Comparison of ENCODE assay signal across 14 cellular contexts in the genomic region with DNA sequence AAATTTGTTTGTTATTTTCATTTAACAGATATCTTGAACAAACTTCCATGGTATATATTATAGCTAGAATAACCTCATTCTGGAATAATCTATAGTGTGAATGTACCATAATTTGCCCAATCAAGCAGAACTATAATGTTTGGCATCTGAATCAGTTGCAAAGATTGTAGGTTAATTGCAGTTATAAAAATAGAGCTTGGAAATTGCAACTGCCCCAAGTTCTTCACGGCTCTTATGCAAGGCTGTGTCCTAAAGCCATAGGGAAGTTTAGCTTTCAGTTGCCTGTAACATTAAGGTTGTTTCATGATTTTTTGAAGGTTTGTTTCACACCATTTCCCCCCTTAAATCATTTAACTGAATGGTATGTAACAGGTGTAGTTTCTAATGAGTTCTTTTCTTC.
"Had no signal": no experiment of that assay in that cellular context is flagged by ENCODE, and none has a peak within 500 bp of the region (broad histone marks: within the 10 kb centered on the region; RNA-seq: fewer than 3 reads in every experiment).

No MANE protein-coding gene starts in this region.

- H3K27me3 ChIP-seq: adrenal gland, gastroesophageal sphincter had no signal

- ATAC-seq: gastroesophageal sphincter; stimulated activated memory B cell treated with anti-CD40 and anti-IgM and Interleukin-4, amounts not matched to agents 10 μg/mL and 1 μg/mL and 100 μg/mL, for 72 hours; T-cell had no signal

- H3K9me3 ChIP-seq: adrenal gland, gastroesophageal sphincter had no signal

- H3K27ac ChIP-seq: coronary artery, gastroesophageal sphincter, WERI-Rb-1 had no signal

- H3K4me3 ChIP-seq: adrenal gland, coronary artery, gastroesophageal sphincter, smooth muscle cell had no signal

- DNase-seq: activated CD4-positive, alpha-beta T cell treated with anti-CD3 and anti-CD28 coated beads for 4 hours; activated naive CD4-positive, alpha-beta T cell treated with anti-CD3 and anti-CD28 coated beads, Interleukin-2, amount 50 U/mL, for 16 hours; activated T-cell treated with anti-CD3 and anti-CD28 coated beads for 4 hours; adrenal gland; central memory CD4-positive, alpha-beta T cell; effector CD8-positive, alpha-beta T cell; kidney; T-cell; trophoblast cell; WERI-Rb-1 had no signal

- H3K4me2 ChIP-seq: smooth muscle cell had no signal
